ENCODE assay signal across 1 cellular context in genomic region chr9:70569070-70569772, GRCh38.
TF ChIP-seq lines count a peak whose summit lies in the region.

No MANE protein-coding gene starts in this region.

TF ChIP-seq in IMR-90, 13 proteins besides CTCF, POLR2A, EP300 and RAD21:
- TF ChIP-seq MXI1 (IDR thresholded peaks at IDR 0.05; ENCODE audit: borderline replicate concordance, low read depth, low read length) (no peak), NFE2L2 (IDR thresholded peaks at IDR 0.05; ENCODE audit: low read depth, low read length) (no peak), MAZ (IDR thresholded peaks at IDR 0.05; ENCODE audit: borderline replicate concordance, low read depth, low read length) (no peak), RCOR1 (IDR thresholded peaks at IDR 0.05; ENCODE audit: insufficient replicate concordance, low read length) (no peak), CEBPB (IDR thresholded peaks at IDR 0.05; ENCODE audit: low read depth, low read length) (no peak), BHLHE40 (IDR thresholded peaks at IDR 0.05; ENCODE audit: low read depth, low read length) (no peak), ELK1 (IDR thresholded peaks at IDR 0.05; ENCODE audit: borderline replicate concordance, low read depth, low read length) (no peak), FOS (IDR thresholded peaks at IDR 0.05; ENCODE audit: low read depth, low read length) (no peak), RFX5 (IDR thresholded peaks at IDR 0.05; ENCODE audit: low read depth, low read length) (no peak), SMC3 (IDR thresholded peaks at IDR 0.05; ENCODE audit: low read depth, low read length) (no peak), MAFK (IDR thresholded peaks at IDR 0.05; ENCODE audit: low read depth, low read length) (no peak), USF2 (IDR thresholded peaks at IDR 0.05; ENCODE audit: low read depth, low read length) (no peak), CHD1 (IDR thresholded peaks at IDR 0.05; ENCODE audit: low read depth, low read length) (no peak)
